Comparison of ENCODE assay signal across 8 cellular contexts in the genomic region with DNA sequence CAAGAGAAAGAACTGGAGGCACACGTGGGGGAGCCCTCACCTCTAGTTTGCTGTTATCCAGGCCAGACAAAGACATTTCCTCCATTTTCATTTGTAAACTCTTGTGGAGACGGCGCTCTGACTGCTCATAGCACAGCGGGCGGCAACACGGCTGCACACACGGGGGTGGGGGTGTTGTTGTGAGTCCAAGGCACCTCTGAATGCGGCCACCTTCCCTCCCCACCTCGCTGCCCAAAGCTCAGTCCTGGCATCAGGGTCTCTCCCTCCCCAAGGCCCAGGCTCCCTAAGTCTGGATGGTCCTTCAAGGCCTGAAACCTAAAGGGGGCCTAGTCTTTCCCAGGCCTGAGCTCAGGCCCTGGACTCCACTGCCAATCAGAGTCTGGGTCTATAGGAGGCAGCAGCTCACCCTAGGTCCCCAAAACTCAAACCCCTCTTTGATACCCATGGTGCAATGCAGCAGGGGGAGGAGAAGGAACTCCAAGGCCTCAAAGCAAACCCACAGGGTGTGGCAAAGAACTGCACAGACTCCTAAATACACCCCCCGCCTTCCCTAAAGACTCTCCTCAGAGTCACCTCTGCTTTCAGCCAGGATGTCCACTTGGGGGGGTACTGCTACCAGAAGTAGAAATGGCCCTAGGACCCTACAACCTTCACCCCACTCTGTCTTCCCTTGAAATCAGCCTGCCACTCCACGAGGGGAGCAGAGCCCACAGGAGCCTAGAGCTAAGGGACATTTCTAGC. TPM values are rescaled to one million over a fixed set of nuclear protein-coding genes. Genes with fewer than 3 reads are reported as not detected.
DNase-seq lines count a peak whose midpoint lies in the region; ATAC-seq and TF ChIP-seq lines count a peak whose summit lies in the region.

No MANE protein-coding gene starts in this region.

- peaks cover 38% of the 10 kb centered on the region for H3K36me3 ChIP-seq in CD4-positive, alpha-beta memory T cell (ENCODE audit: insufficient read depth, low read length)
- H3K36me3 ChIP-seq in duodenal mucosa (ENCODE audit: control insufficient read depth in 1 of 2, insufficient read depth in 2 of 2, low read length in 2 of 2) (peaks cover 28 to 38% of the 10 kb centered on the region in 2 donors), muscle layer of duodenum (ENCODE audit: control insufficient read depth in 1 of 2, insufficient read depth in 2 of 2, low read length in 2 of 2) (peaks cover 27 to 37% of the 10 kb centered on the region in 2 donors)

- POLR2A ChIA-PET in CD4-positive, alpha-beta memory T cell (lab: Charles Lee; ENCODE audit: partially characterized antibody) = interaction anchor here (0.6 to 10.5 kb wide), 10 partner anchors 11 to 1119 kb away, joined by 3 to 325 read pairs (median 6); a partner anchor contains a TSS

- DNase-seq in CD4-positive, alpha-beta memory T cell = peak; percentile 64 to 72 (median 71)
- DNase-seq in HL-60 (ENCODE audit: low read depth in 1 of 2, low spot score in 1 of 2) (peak; percentile 85 to 92), T1000 (lab: John Stamatoyannopoulos, UW) (peak; percentile 21), retina (no peak)

- CTCF ChIA-PET in CD4-positive, alpha-beta memory T cell (lab: Charles Lee; ENCODE audit: partially characterized antibody) = interaction anchor here (1.3 to 2.4 kb wide), 3 partner anchors 12 to 22 kb away, joined by 3 to 14 read pairs (median 11); a partner anchor contains a TSS

- H3K27me3 ChIP-seq in CD4-positive, alpha-beta memory T cell (ENCODE audit: insufficient read depth, low read length) = no peaks in the 10 kb centered on the region
- H3K27me3 ChIP-seq in HL-60 (ENCODE audit: insufficient read depth, poor library complexity, severe bottlenecking) = no peaks in the 10 kb centered on the region
- H3K27me3 ChIP-seq in duodenal mucosa (ENCODE audit: control insufficient read depth in 1 of 2, insufficient read depth in 2 of 2, low read length in 2 of 2) = no peaks in the 10 kb centered on the region
- no peaks in the 10 kb centered on the region for H3K27me3 ChIP-seq in muscle layer of duodenum (ENCODE audit: low read depth, low read length)

- no peaks in the 10 kb centered on the region for H3K27me3 Mint-ChIP-seq in CD4-positive, alpha-beta memory T cell

- H3K4me1 Mint-ChIP-seq in CD4-positive, alpha-beta memory T cell = peaks cover 18 to 44% (median 30%) of the 10 kb centered on the region in 4 donors

- H3K4me1 ChIP-seq in CD4-positive, alpha-beta memory T cell (ENCODE audit: insufficient read depth, low read length) = peaks cover 29% of the 10 kb centered on the region
- peaks cover 13 to 21% of the 10 kb centered on the region in 2 donors for H3K4me1 ChIP-seq in duodenal mucosa (ENCODE audit: control insufficient read depth in 1 of 2, insufficient read depth in 2 of 2, low read length in 2 of 2)
- peaks cover 6 to 25% of the 10 kb centered on the region in 2 donors for H3K4me1 ChIP-seq in muscle layer of duodenum (ENCODE audit: control insufficient read depth in 1 of 2, insufficient read depth in 2 of 2, low read length in 2 of 2)

- peak overlapping the region; percentile 80 for H3K27ac ChIP-seq in CD4-positive, alpha-beta memory T cell (ENCODE audit: low read depth, low read length)
- H3K27ac ChIP-seq in HL-60 (replicated peaks) (peak overlapping the region; percentile 93), duodenal mucosa (ENCODE audit: low read depth, low read length) (peak overlapping the region; percentile 94), muscle layer of duodenum (ENCODE audit: low read length) (peak overlapping the region; percentile 94)

- peak overlapping the region; percentile 87 to 89 for H3K9ac ChIP-seq in duodenal mucosa (ENCODE audit: low read depth in 1 of 2, low read length in 2 of 2)

- H3K9me3 Mint-ChIP-seq in CD4-positive, alpha-beta memory T cell = peaks cover 0 to 2% (median 0%) of the 10 kb centered on the region in 8 donors

- H3K27ac Mint-ChIP-seq in CD4-positive, alpha-beta memory T cell = peak overlapping the region; percentile 88 to 96 (median 94)

- no peak for TF ChIP-seq CTCF in HL-60 (IDR thresholded peaks at IDR 0.05; ENCODE audit: insufficient read depth, low read length)

- peak overlapping the region; percentile 38 to 67 for H3K4me3 ChIP-seq in CD4-positive, alpha-beta memory T cell (ENCODE audit: low read length in 2 of 2)
- H3K4me3 ChIP-seq in HL-60 (replicated peaks; ENCODE audit: insufficient read depth, low read length) = peak overlapping the region; percentile 75
- H3K4me3 ChIP-seq in duodenal mucosa (ENCODE audit: low read depth in 1 of 2, low read length in 2 of 2) = peak overlapping the region; percentile 78 to 84
- H3K4me3 ChIP-seq in muscle layer of duodenum (ENCODE audit: low read depth in 1 of 2, low read length in 2 of 2) = peak overlapping the region; percentile 71 to 79

- H3K9me3 ChIP-seq in CD4-positive, alpha-beta memory T cell (ENCODE audit: control insufficient read depth in 1 of 2, low read length in 2 of 2) = no peaks in the 10 kb centered on the region
- no peaks in the 10 kb centered on the region for H3K9me3 ChIP-seq in duodenal mucosa (ENCODE audit: control insufficient read depth in 1 of 2, low read length in 2 of 2)
- no peaks in the 10 kb centered on the region for H3K9me3 ChIP-seq in muscle layer of duodenum (ENCODE audit: control insufficient read depth in 1 of 2, low read length in 2 of 2)

- H3K4me3 Mint-ChIP-seq in CD4-positive, alpha-beta memory T cell = peak overlapping the region; percentile 90 to 94 (median 92)

- intact Hi-C loops in CD4-positive, alpha-beta memory T cell (cut with micrococcal nuclease) = no loop called here

- ATAC-seq in GM21447 (IDR thresholded peaks at IDR 0.05; ENCODE audit: unreplicated experiment) = no peak
- no peak for ATAC-seq in HG03571 (IDR thresholded peaks at IDR 0.05; ENCODE audit: unreplicated experiment)

- peaks cover 9 to 49% of the 10 kb centered on the region in 2 donors for H3K36me3 Mint-ChIP-seq in CD4-positive, alpha-beta memory T cell

RNA-seq across cellular contexts. Expression of a gene that starts 1.5 kb away (rescaled TPM):
- 100 to 1,000 TPM; 123 to 128 TPM for total RNA-seq in CD4-positive, alpha-beta memory T cell
- polyA plus RNA-seq in CD4-positive, alpha-beta memory T cell = 10 to 100 TPM in 1 of 2 donors, 1 to 10 TPM in 1; 5.8 to 17.7 TPM

RNA-seq across cellular contexts. Expression of a gene that starts 11.4 kb away (rescaled TPM):
- 10 to 100 TPM; 45.4 to 47.9 TPM for total RNA-seq in CD4-positive, alpha-beta memory T cell
- polyA plus RNA-seq in CD4-positive, alpha-beta memory T cell = 10 to 100 TPM; 35.3 TPM

RNA-seq across cellular contexts. Expression of a gene that starts 21.3 kb away (rescaled TPM):
- total RNA-seq in CD4-positive, alpha-beta memory T cell = 100 to 1,000 TPM; 245 to 264 TPM
- polyA plus RNA-seq in CD4-positive, alpha-beta memory T cell = 10 to 100 TPM; 12.2 to 69.7 TPM

RNA-seq across cellular contexts. Expression of a gene that starts 27.6 kb away (rescaled TPM):
- total RNA-seq in CD4-positive, alpha-beta memory T cell = not detected
- polyA plus RNA-seq in CD4-positive, alpha-beta memory T cell = under 1 TPM in 1 of 2 donors, not detected in 1; 0.14 TPM

RNA-seq across cellular contexts. Expression of a gene that starts 56.4 kb away (rescaled TPM):
- under 1 TPM; 0.36 to 0.64 TPM for total RNA-seq in CD4-positive, alpha-beta memory T cell
- polyA plus RNA-seq in CD4-positive, alpha-beta memory T cell = under 1 TPM; 0.25 to 0.43 TPM
